1 cellular context compared by ENCODE assay signal in genomic region chr11:115919341-115920086, GRCh38.
TF ChIP-seq lines count a peak whose summit lies in the region.

No MANE protein-coding gene starts in this region.

TF ChIP-seq in WTC11, 78 proteins besides CTCF, POLR2A, EP300 and RAD21 (continued from another document):
- TF ChIP-seq ZSCAN18 (CRISPR knock-in tag; IDR thresholded peaks at IDR 0.05) = no peak
- no peak for TF ChIP-seq ZBTB21 (CRISPR knock-in tag; IDR thresholded peaks at IDR 0.05; ENCODE audit: borderline replicate concordance)
- TF ChIP-seq PRRX2 (CRISPR knock-in tag; IDR thresholded peaks at IDR 0.05) = no peak
- TF ChIP-seq IRF2 (CRISPR knock-in tag; IDR thresholded peaks at IDR 0.05; ENCODE audit: borderline replicate concordance, low read depth) = no peak
- TF ChIP-seq SMAD4 (CRISPR knock-in tag; IDR thresholded peaks at IDR 0.05) = no peak
- TF ChIP-seq CBFB (CRISPR knock-in tag; IDR thresholded peaks at IDR 0.05; ENCODE audit: low read depth) = no peak
- TF ChIP-seq IRF1 (CRISPR knock-in tag; IDR thresholded peaks at IDR 0.05) = no peak
- no peak for TF ChIP-seq ZNF281 (CRISPR knock-in tag; IDR thresholded peaks at IDR 0.05)
- TF ChIP-seq ZNF138 (CRISPR knock-in tag; conservative IDR thresholded peaks at IDR 0.05) = no peak
- TF ChIP-seq ERG (CRISPR knock-in tag; IDR thresholded peaks at IDR 0.05) = no peak
- TF ChIP-seq RELA (CRISPR knock-in tag; IDR thresholded peaks at IDR 0.05; ENCODE audit: borderline replicate concordance) = no peak
- no peak for TF ChIP-seq ZNF121 (CRISPR knock-in tag; IDR thresholded peaks at IDR 0.05)
- no peak for TF ChIP-seq JAZF1 (CRISPR knock-in tag; IDR thresholded peaks at IDR 0.05)
- TF ChIP-seq USF2 (CRISPR knock-in tag; IDR thresholded peaks at IDR 0.05) = no peak
